1 cellular context compared by ENCODE assay signal in the genomic region with DNA sequence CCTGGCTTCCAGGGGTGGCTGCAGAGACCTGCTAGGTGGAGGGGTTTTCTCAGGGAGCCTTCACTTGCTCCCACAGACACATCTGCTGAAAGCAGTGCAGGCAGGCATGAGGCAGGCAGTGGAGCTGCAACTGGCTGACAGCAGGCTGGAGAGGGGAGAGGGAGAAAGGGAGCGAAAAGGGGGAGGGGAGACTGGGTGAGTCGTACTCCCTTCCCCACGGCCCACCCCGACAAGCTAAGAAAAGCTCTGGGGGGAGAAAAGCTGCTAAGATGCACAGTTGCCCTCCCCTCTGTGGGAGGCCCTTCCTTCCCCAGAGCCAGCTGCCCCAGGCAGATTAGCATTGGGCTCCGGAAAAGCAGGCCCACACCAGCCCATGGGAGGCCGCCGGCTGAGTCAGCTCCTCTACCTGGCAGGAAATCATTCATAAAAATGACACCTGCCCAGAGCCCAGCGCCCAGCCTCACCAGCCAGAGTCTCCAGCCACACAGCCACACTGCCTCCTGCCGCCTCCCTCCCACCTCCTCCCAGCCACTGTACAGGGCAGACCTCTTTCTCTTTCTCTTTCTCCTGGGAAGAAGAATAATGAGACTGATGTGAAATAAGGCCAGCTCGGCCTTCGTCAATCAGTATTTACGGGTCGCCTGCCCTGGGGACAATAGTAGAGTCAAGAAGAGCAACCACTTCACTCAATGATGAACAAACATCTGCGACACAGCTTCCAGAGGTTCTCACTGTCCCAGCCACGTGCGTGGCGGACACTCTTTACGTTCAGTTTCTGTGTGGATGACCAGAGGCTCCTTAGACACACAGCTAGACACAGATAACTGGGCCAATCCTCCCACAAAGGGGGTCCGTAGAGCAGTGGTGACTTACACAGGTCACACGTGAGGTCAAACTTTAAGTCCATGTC.
TF ChIP-seq lines count a peak whose summit lies in the region.

No MANE protein-coding gene starts in this region.

TF ChIP-seq in K562, 482 proteins besides CTCF, POLR2A, EP300 and RAD21 (continued from another document and continues in another):
- TF ChIP-seq ETS1 (conservative IDR thresholded peaks at IDR 0.05; ENCODE audit: control insufficient read depth, low read depth, low read length) (peak; percentile 85), NFIX (CRISPR knock-in tag; IDR thresholded peaks at IDR 0.05; ENCODE audit: low read depth) (no peak), ZBTB7A (IDR thresholded peaks at IDR 0.05; ENCODE audit: borderline replicate concordance, control insufficient read depth, low read depth, low read length) (peak; percentile 91), NEUROD1 (IDR thresholded peaks at IDR 0.05; ENCODE audit: borderline replicate concordance, low read depth, low read length, partially characterized antibody) (peak; percentile 92), DACH1 (IDR thresholded peaks at IDR 0.05; ENCODE audit: partially characterized antibody) (peak; percentile 36), MED1 (CRISPR knock-in tag; IDR thresholded peaks at IDR 0.05; ENCODE audit: borderline replicate concordance) (no peak), KDM2B (CRISPR knock-in tag; IDR thresholded peaks at IDR 0.05) (no peak), WHSC1 (IDR thresholded peaks at IDR 0.05; ENCODE audit: low read length) (no peak), SIX5 (IDR thresholded peaks at IDR 0.05; ENCODE audit: borderline replicate concordance in 1 of 2, insufficient read depth in 1 of 2, low read depth in 1 of 2, low read length in 2 of 2) (no peak), EHMT2 (IDR thresholded peaks at IDR 0.05) (no peak; the same call in 1 of the 2 replicates), SRSF9 (IDR thresholded peaks at IDR 0.05; ENCODE audit: borderline replicate concordance, low read depth, low read length) (no peak), ZNF551 (CRISPR knock-in tag; IDR thresholded peaks at IDR 0.05) (no peak), HMGN3 (IDR thresholded peaks at IDR 0.05; ENCODE audit: borderline replicate concordance, extremely low read depth, insufficient read length, low read depth, low read length) (peak; percentile 97), ZNF253 (CRISPR knock-in tag; conservative IDR thresholded peaks at IDR 0.05) (no peak), C11orf30 (IDR thresholded peaks at IDR 0.05; ENCODE audit: low read depth) (peak; percentile 58), FOXA1 (IDR thresholded peaks at IDR 0.05; ENCODE audit: borderline replicate concordance) (no peak), ZBED1 (IDR thresholded peaks at IDR 0.05) (no peak), HMG20B (CRISPR knock-in tag; IDR thresholded peaks at IDR 0.05) (no peak), BHLHE40 (IDR thresholded peaks at IDR 0.05; ENCODE audit: low read length) (peak; percentile 87), THRAP3 (IDR thresholded peaks at IDR 0.05; ENCODE audit: borderline replicate concordance) (no peak), TRIM25 (IDR thresholded peaks at IDR 0.05; ENCODE audit: borderline replicate concordance) (no peak), ZNF583 (CRISPR knock-in tag; IDR thresholded peaks at IDR 0.05) (no peak), RFX5 (IDR thresholded peaks at IDR 0.05; ENCODE audit: low read depth, low read length) (no peak), MAFK (IDR thresholded peaks at IDR 0.05; ENCODE audit: low read length) (peak; percentile 59; the same call in 1 of the 2 replicates), CBFB (CRISPR knock-in tag; IDR thresholded peaks at IDR 0.05) (no peak), ZNF282 (CRISPR knock-in tag; IDR thresholded peaks at IDR 0.05) (no peak), ZBTB8A (IDR thresholded peaks at IDR 0.05; ENCODE audit: partially characterized antibody) (no peak), SRSF3 (IDR thresholded peaks at IDR 0.05; ENCODE audit: insufficient read depth, low read length) (no peak), MECOM (CRISPR knock-in tag; IDR thresholded peaks at IDR 0.05) (0 out of 2 replicates have a peak, but pooled peaks have one; percentile 15), TRIM28 (IDR thresholded peaks at IDR 0.05) (no peak), YY1 (IDR thresholded peaks at IDR 0.05; ENCODE audit: borderline replicate concordance in 1 of 3, control insufficient read depth in 1 of 3, extremely low read depth in 1 of 3, insufficient read depth in 3 of 3, insufficient read length in 1 of 3, insufficient replicate concordance in 2 of 3, low read depth in 1 of 3, low read length in 2 of 3) (peak in 1 of 3 experiments; percentile 34), MCM3 (IDR thresholded peaks at IDR 0.05) (no peak), PKNOX1 (IDR thresholded peaks at IDR 0.05) (peak; percentile 85), ZFX (CRISPR knock-in tag; IDR thresholded peaks at IDR 0.05) (peak; percentile 78), NFYB (IDR thresholded peaks at IDR 0.05; ENCODE audit: extremely low read depth, insufficient read length) (no peak), ARID4B (CRISPR knock-in tag; IDR thresholded peaks at IDR 0.05) (no peak), KDM4B (IDR thresholded peaks at IDR 0.05; ENCODE audit: borderline replicate concordance in 2 of 2, low read depth in 1 of 2) (0 out of 4 replicates have a peak, but pooled peaks of 1 of the 2 experiments have one; percentile 51), ZNF444 (CRISPR knock-in tag; IDR thresholded peaks at IDR 0.05) (no peak; the same call in 1 of the 2 replicates)
- TF ChIP-seq, protein P1, sequence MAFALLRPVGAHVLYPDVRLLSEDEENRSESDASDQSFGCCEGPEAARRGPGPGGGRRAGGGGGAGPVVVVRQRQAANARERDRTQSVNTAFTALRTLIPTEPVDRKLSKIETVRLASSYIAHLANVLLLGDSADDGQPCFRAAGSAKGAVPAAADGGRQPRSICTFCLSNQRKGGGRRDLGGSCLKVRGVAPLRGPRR (CRISPR knock-in tag; IDR thresholded peaks at IDR 0.05) = no peak
- TF ChIP-seq, protein P2, sequence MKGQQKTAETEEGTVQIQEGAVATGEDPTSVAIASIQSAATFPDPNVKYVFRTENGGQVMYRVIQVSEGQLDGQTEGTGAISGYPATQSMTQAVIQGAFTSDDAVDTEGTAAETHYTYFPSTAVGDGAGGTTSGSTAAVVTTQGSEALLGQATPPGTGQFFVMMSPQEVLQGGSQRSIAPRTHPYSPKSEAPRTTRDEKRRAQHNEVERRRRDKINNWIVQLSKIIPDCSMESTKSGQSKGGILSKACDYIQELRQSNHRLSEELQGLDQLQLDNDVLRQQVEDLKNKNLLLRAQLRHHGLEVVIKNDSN (CRISPR knock-in tag; IDR thresholded peaks at IDR 0.05) = peak; percentile 27; the same call in 1 of the 2 replicates
- TF ChIP-seq, protein P3, sequence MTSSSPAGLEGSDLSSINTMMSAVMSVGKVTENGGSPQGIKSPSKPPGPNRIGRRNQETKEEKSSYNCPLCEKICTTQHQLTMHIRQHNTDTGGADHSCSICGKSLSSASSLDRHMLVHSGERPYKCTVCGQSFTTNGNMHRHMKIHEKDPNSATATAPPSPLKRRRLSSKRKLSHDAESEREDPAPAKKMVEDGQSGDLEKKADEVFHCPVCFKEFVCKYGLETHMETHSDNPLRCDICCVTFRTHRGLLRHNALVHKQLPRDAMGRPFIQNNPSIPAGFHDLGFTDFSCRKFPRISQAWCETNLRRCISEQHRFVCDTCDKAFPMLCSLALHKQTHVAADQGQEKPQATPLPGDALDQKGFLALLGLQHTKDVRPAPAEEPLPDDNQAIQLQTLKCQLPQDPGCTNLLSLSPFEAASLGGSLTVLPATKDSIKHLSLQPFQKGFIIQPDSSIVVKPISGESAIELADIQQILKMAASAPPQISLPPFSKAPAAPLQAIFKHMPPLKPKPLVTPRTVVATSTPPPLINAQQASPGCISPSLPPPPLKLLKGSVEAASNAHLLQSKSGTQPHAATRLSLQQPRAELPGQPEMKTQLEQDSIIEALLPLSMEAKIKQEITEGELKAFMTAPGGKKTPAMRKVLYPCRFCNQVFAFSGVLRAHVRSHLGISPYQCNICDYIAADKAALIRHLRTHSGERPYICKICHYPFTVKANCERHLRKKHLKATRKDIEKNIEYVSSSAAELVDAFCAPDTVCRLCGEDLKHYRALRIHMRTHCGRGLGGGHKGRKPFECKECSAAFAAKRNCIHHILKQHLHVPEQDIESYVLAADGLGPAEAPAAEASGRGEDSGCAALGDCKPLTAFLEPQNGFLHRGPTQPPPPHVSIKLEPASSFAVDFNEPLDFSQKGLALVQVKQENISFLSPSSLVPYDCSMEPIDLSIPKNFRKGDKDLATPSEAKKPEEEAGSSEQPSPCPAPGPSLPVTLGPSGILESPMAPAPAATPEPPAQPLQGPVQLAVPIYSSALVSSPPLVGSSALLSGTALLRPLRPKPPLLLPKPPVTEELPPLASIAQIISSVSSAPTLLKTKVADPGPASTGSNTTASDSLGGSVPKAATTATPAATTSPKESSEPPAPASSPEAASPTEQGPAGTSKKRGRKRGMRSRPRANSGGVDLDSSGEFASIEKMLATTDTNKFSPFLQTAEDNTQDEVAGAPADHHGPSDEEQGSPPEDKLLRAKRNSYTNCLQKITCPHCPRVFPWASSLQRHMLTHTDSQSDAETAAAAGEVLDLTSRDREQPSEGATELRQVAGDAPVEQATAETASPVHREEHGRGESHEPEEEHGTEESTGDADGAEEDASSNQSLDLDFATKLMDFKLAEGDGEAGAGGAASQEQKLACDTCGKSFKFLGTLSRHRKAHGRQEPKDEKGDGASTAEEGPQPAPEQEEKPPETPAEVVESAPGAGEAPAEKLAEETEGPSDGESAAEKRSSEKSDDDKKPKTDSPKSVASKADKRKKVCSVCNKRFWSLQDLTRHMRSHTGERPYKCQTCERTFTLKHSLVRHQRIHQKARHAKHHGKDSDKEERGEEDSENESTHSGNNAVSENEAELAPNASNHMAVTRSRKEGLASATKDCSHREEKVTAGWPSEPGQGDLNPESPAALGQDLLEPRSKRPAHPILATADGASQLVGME (CRISPR knock-in tag; IDR thresholded peaks at IDR 0.05) = no peak
- TF ChIP-seq, protein P4, sequence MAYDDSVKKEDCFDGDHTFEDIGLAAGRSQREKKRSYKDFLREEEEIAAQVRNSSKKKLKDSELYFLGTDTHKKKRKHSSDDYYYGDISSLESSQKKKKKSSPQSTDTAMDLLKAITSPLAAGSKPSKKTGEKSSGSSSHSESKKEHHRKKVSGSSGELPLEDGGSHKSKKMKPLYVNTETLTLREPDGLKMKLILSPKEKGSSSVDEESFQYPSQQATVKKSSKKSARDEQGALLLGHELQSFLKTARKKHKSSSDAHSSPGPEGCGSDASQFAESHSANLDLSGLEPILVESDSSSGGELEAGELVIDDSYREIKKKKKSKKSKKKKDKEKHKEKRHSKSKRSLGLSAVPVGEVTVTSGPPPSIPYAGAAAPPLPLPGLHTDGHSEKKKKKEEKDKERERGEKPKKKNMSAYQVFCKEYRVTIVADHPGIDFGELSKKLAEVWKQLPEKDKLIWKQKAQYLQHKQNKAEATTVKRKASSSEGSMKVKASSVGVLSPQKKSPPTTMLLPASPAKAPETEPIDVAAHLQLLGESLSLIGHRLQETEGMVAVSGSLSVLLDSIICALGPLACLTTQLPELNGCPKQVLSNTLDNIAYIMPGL (CRISPR knock-in tag; IDR thresholded peaks at IDR 0.05) = no peak
